ENCODE assay signal across 8 cellular contexts in the genomic region with DNA sequence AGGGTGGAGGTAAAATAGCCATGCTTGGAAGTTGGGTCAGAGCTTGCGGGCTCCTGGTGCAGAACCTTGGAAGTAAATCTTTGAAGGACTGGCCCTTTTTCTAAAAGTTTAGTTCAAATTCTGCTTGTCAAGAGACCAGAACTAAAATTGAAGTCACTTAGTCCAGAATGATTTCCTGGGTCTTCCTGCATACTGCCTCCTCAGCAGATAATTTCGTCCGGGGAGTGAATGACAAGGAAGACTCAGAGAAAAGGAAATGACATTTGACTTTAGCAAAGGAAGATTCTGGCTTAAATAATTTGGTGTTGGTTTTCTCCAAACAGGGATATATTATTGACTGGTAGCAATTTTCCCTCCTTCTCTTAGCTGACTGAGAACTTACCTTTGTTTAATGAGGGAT. TPM values are rescaled to one million over a fixed set of nuclear protein-coding genes. Genes with fewer than 3 reads are reported as not detected.
DNase-seq lines count a peak whose midpoint lies in the region; ATAC-seq, FAIRE-seq and TF ChIP-seq lines count a peak whose summit lies in the region.

No MANE protein-coding gene starts in this region.

- no peak for FAIRE-seq in pancreas (lab: Jason Lieb, UNC)

- intact Hi-C loops in CD14-positive monocyte (cut with micrococcal nuclease) = loop anchor here (5.0 to 10.0 kb wide), 5 partner anchors 47 to 506 kb away; a partner anchor contains a TSS
- intact Hi-C loops in pancreas (cut with DNase I) = no loop called here

- H3K27me3 ChIP-seq in ectodermal cell (ENCODE audit: control insufficient read depth, insufficient read depth, low read length, poor library complexity, severe bottlenecking) (no peaks in the 10 kb centered on the region), pancreas (no peaks in the 10 kb centered on the region)

- no peak for TF ChIP-seq CTCF in CD14-positive monocyte (IDR thresholded peaks at IDR 0.05)
- TF ChIP-seq CTCF in NB4 (IDR thresholded peaks at IDR 0.05; ENCODE audit: low read depth, low read length) = no peak
- no peak for TF ChIP-seq CTCF in nephron progenitor cell (IDR thresholded peaks at IDR 0.05)
- no peak for TF ChIP-seq CTCF in pancreas (IDR thresholded peaks at IDR 0.05)

- TF ChIP-seq POLR2A in NB4 (IDR thresholded peaks at IDR 0.05; ENCODE audit: extremely low read depth, insufficient read length) = no peak

- no peaks in the 10 kb centered on the region for H3K36me3 ChIP-seq in ectodermal cell (ENCODE audit: control insufficient read depth, insufficient read depth, low read length)
- no peaks in the 10 kb centered on the region for H3K36me3 ChIP-seq in pancreas

- H3K9me3 ChIP-seq in ectodermal cell (ENCODE audit: control insufficient read depth, low read length) (no peaks in the 10 kb centered on the region), pancreas (no peaks in the 10 kb centered on the region)

- peaks cover 4% of the 10 kb centered on the region for H3K4me1 ChIP-seq in ectodermal cell (ENCODE audit: control insufficient read depth, insufficient read depth, low read length)
- peaks cover 0 to 15% (median 4%) of the 10 kb centered on the region in 3 donors for H3K4me1 ChIP-seq in pancreas

- no peak for DNase-seq in CD14-positive monocyte (ENCODE audit: low spot score)
- no peak for DNase-seq in NB4 (ENCODE audit: low read depth)
- DNase-seq in nephron progenitor cell = no peak
- no peak for DNase-seq in activated CD4-positive, CD25-positive, alpha-beta regulatory T cell (lab: John Stamatoyannopoulos, UW)
- DNase-seq in SKM-1 (lab: John Stamatoyannopoulos, UW; ENCODE audit: unreplicated experiment) = no peak
- DNase-seq in pancreas = no peak

- H3K27me3 Mint-ChIP-seq in CD14-positive monocyte (ENCODE audit: low read depth in 3 of 3) (peaks cover 0 to 2% (median 0%) of the 10 kb centered on the region in 3 donors), nephron progenitor cell (ENCODE audit: low read depth, poor library complexity) (no peaks in the 10 kb centered on the region)

- H3K4me3 Mint-ChIP-seq in CD14-positive monocyte (peak overlapping the region; percentile 99 to 100), nephron progenitor cell (peak overlapping the region; percentile 94)

- ATAC-seq in GM18858 (IDR thresholded peaks at IDR 0.05; ENCODE audit: unreplicated experiment) = no peak
- ATAC-seq in pancreas = no peak

- no peak overlapping the region for H3K27ac ChIP-seq in ectodermal cell (ENCODE audit: insufficient read depth, low read depth, low read length, poor library complexity, severe bottlenecking)
- H3K27ac ChIP-seq in pancreas = no peak overlapping the region

- H3K4me3 ChIP-seq in NB4 (ENCODE audit: low read depth, low read length) (peak overlapping the region; percentile 97), ectodermal cell (ENCODE audit: insufficient read depth, low read depth, low read length) (peak overlapping the region; percentile 99), pancreas (peak overlapping the region in 2 of 4 donors; percentile 81 to 99)

- H3K4me1 Mint-ChIP-seq in CD14-positive monocyte (peaks cover 55% of the 10 kb centered on the region), nephron progenitor cell (peaks cover 51% of the 10 kb centered on the region)

- H3K27ac Mint-ChIP-seq in CD14-positive monocyte (peak overlapping the region; percentile 99 to 100 (median 100)), nephron progenitor cell (peak overlapping the region; percentile 100)

- H3K36me3 Mint-ChIP-seq in CD14-positive monocyte = peaks cover 12 to 22% of the 10 kb centered on the region in 2 donors
- H3K36me3 Mint-ChIP-seq in nephron progenitor cell (ENCODE audit: low read depth) = peaks cover 18% of the 10 kb centered on the region

- no peaks in the 10 kb centered on the region for H3K9me3 Mint-ChIP-seq in CD14-positive monocyte
- H3K9me3 Mint-ChIP-seq in nephron progenitor cell = no peaks in the 10 kb centered on the region

- 92 to 94% methylated on average over 3 of the region's 3 CpGs for WGBS in ectodermal cell, 2 experiments
- WGBS in pancreas, 2 donors = 64 to 74% methylated on average over 3 of the region's 3 CpGs

RNA-seq across cellular contexts. Expression of a gene that starts 1.2 kb away (rescaled TPM):
- polyA plus RNA-seq in CD14-positive monocyte = 10 to 100 TPM; 49.7 to 78.5 TPM
- polyA plus RNA-seq in ectodermal cell (2013, experiment 1 of 4) = 57.9 TPM
- polyA plus RNA-seq in ectodermal cell (2013, experiment 2 of 4) = 62.9 TPM
- polyA plus RNA-seq in ectodermal cell (2013, experiment 3 of 4) = 41.5 TPM
- polyA plus RNA-seq in ectodermal cell (2013, experiment 4 of 4) = 47.3 TPM
- 10 to 100 TPM; 15.3 to 30.2 (median 20.9) TPM for total RNA-seq in pancreas
- 10 to 100 TPM; 12.7 to 23.7 TPM for polyA plus RNA-seq in pancreas

RNA-seq across cellular contexts. Expression of a gene that starts 58.7 kb away (rescaled TPM):
- polyA plus RNA-seq in CD14-positive monocyte (100 to 1,000 TPM; 526 to 688 TPM), pancreas (1 to 10 TPM; 2.1 to 2.3 TPM)
- polyA plus RNA-seq in ectodermal cell (2013, experiment 1 of 4) = not detected
- 0.27 TPM for polyA plus RNA-seq in ectodermal cell (2013, experiment 2 of 4)
- polyA plus RNA-seq in ectodermal cell (2013, experiment 3 of 4) = 0.27 TPM
- 0.12 TPM for polyA plus RNA-seq in ectodermal cell (2013, experiment 4 of 4)
- 10 to 100 TPM in 1 of 6 donors, 1 to 10 TPM in 3, under 1 TPM in 2; 0.42 to 12.9 (median 2.3) TPM for total RNA-seq in pancreas

Comparison
In these comparisons a context has a peak if more than half of its experiments do, and no peak if none do; other contexts are left out.
1. RNA of a gene that starts 58.7 kb away (polyA plus RNA-seq): 526 to 688 TPM in CD14-positive monocyte; 2.1 to 2.3 TPM in pancreas; every median in the first group is over 100 times any median in the second.
2. intact Hi-C loops: an anchor here in CD14-positive monocyte (5.0 to 10.0 kb wide); none called in pancreas.